Comparison of ENCODE assay signal across 27 cellular contexts in genomic region chr3:81033185-81033584, GRCh38.
"Had no signal": no experiment of that assay in that cellular context is flagged by ENCODE, and none has a peak within 500 bp of the region (broad histone marks: within the 10 kb centered on the region; RNA-seq: fewer than 3 reads in every experiment).

No MANE protein-coding gene starts in this region.

- FAIRE-seq: pancreas had no signal

- H2AFZ ChIP-seq: neural progenitor cell had no signal

- DNase-seq: naive thymus-derived CD4-positive, alpha-beta T cell; natural killer cell; occipital lobe; pancreas; psoas muscle; right cardiac atrium; spleen; stimulated activated CD4-positive, alpha-beta T cell treated with anti-CD3 and anti-CD28 coated beads, Interleukin-12 subunit alpha, Interleukin-12 subunit beta, amount 100 ng/mL, for 4 hours; stimulated activated CD4-positive, alpha-beta T cell treated with anti-CD3 and anti-CD28 coated beads, Interleukin-1b, Interleukin-23, amount 100 ng/mL, for 48 hours; stimulated activated CD4-positive, alpha-beta T cell treated with anti-CD3 and anti-CD28 coated beads, Interleukin-4, amount 100 ng/mL, for 1 hour; stimulated activated CD4-positive, alpha-beta T cell treated with anti-CD3 and anti-CD28 coated beads, Interleukin-4, amount 100 ng/mL, for 4 hours; stimulated activated CD8-positive, alpha-beta memory T cell treated with anti-CD3 and anti-CD28 coated beads, Interleukin-4, amount 100 ng/mL, for 48 hours; stimulated activated naive CD4-positive, alpha-beta T cell; stimulated activated naive CD8-positive, alpha-beta T cell treated with anti-CD3 and anti-CD28 coated beads, Interleukin-15, amount 100 ng/mL, for 72 hours; stimulated activated naive CD8-positive, alpha-beta T cell treated with anti-CD3 and anti-CD28 coated beads, Interleukin-15, Interleukin-2, amounts not matched to agents 100 U/mL and 50 U/mL, for 24 hours; substantia nigra; testis; tibial artery; transverse colon; upper lobe of right lung; uterus had no signal

- H3K36me3 ChIP-seq: neural progenitor cell, pancreas, spleen, suprapubic skin, tibial artery, transverse colon, upper lobe of right lung, uterus had no signal

- ATAC-seq: naive thymus-derived CD4-positive, alpha-beta T cell; natural killer cell; psoas muscle; right cardiac atrium; sciatic nerve; stimulated activated memory B cell treated with anti-CD40 and anti-IgM and Interleukin-4, amounts not matched to agents 10 μg/mL and 1 μg/mL and 100 μg/mL, for 72 hours; stimulated activated naive CD8-positive, alpha-beta T cell treated with anti-CD3 and anti-CD28 coated beads, Interleukin-15, amount 100 ng/mL, for 72 hours; stimulated activated naive CD8-positive, alpha-beta T cell treated with anti-CD3 and anti-CD28 coated beads, Interleukin-15, Interleukin-2, amounts not matched to agents 100 U/mL and 50 U/mL, for 24 hours; upper lobe of right lung had no signal

- H3K4me2 ChIP-seq: neural progenitor cell, smooth muscle cell had no signal

- H3K27me3 ChIP-seq: neural progenitor cell, pancreas, spleen, suprapubic skin, testis, tibial artery, transverse colon, upper lobe of right lung, uterus had no signal

- H3K4me3 ChIP-seq: neural progenitor cell, pancreas, psoas muscle, skin epidermis, smooth muscle cell, spleen, suprapubic skin, testis, tibial artery, transverse colon, upper lobe of right lung, uterus had no signal

- H3K27ac ChIP-seq: neural progenitor cell, pancreas, psoas muscle, skin epidermis, spleen, suprapubic skin, testis, tibial artery, transverse colon, upper lobe of right lung, uterus had no signal

- H3K9me3 ChIP-seq: pancreas, psoas muscle, spleen, suprapubic skin, testis, tibial artery, transverse colon, upper lobe of right lung, uterus had no signal

- H3K4me1 ChIP-seq: neural progenitor cell, pancreas, psoas muscle, spleen, suprapubic skin, testis, tibial artery, transverse colon, upper lobe of right lung, uterus had no signal

- H3K9ac ChIP-seq: neural progenitor cell had no signal
